ENCODE assay signal across 11 cellular contexts in genomic region chr4:77196866-77197265, GRCh38. TPM values are rescaled to one million over a fixed set of nuclear protein-coding genes. Genes with fewer than 3 reads are reported as not detected.
DNase-seq lines count a peak whose midpoint lies in the region; ATAC-seq and TF ChIP-seq lines count a peak whose summit lies in the region.
"Had no signal": no experiment of that assay in that cellular context is flagged by ENCODE, and none has a peak within 500 bp of the region (broad histone marks: within the 10 kb centered on the region; RNA-seq: fewer than 3 reads in every experiment).

No MANE protein-coding gene starts in this region.

- no peak for TF ChIP-seq CTCF in GM12864 (IDR thresholded peaks at IDR 0.05; ENCODE audit: low read depth, low read length, missing control alignments)
- TF ChIP-seq CTCF in activated B cell treated with CpG ODN at 0.5 μM for 24 hours (IDR thresholded peaks at IDR 0.05): no peak

- POLR2A ChIA-PET in activated B cell treated with CpG ODN at 0.5 μM for 24 hours (lab: Charles Lee): interaction anchor here (1.1 to 6.2 kb wide), 3 partner anchors 10 to 42 kb away, joined by 3 to 126 read pairs (median 3); partner anchors contain the start of gene CCNG2

- no peak overlapping the region for H3K4me3 ChIP-seq in GM12864 (ENCODE audit: low read depth, low read length)
- H3K4me3 ChIP-seq: BLaER1 treated with 17β-estradiol and CSF1 and Interleukin-3, amounts not matched to agents 10 nM and 100 nM; cardiac muscle cell had no signal

- H3K27ac Mint-ChIP-seq in activated B cell treated with CpG ODN at 0.5 μM for 24 hours: peak overlapping the region; percentile 67
- H3K27ac Mint-ChIP-seq in stimulated activated effector memory CD8-positive, alpha-beta T cell treated with anti-CD3 and anti-CD28 coated beads, Interleukin-12 subunit alpha, Interleukin-12 subunit beta, amount 100 ng/mL, for 72 hours: no peak overlapping the region

- CTCF ChIA-PET in activated B cell treated with CpG ODN at 0.5 μM for 24 hours (lab: Charles Lee): interaction anchor here (1.0 to 1.4 kb wide), 4 partner anchors 76 to 145 kb away, joined by 3 to 5 read pairs (median 4); no protein-coding TSS in a partner anchor

- H3K4me1 Mint-ChIP-seq in activated B cell treated with CpG ODN at 0.5 μM for 24 hours: peaks cover 55% of the 10 kb centered on the region
- H3K4me1 Mint-ChIP-seq in stimulated activated effector memory CD8-positive, alpha-beta T cell treated with anti-CD3 and anti-CD28 coated beads, Interleukin-12 subunit alpha, Interleukin-12 subunit beta, amount 100 ng/mL, for 72 hours: peaks cover 11% of the 10 kb centered on the region

- DNase-seq in GM12864 (ENCODE audit: low read depth) (peak; percentile 37), activated B cell treated with CpG ODN at 0.5 μM for 24 hours (peak; percentile 20), iPS-NIHi11 (ENCODE audit: low spot score) (no peak), NCI-H2081 (lab: John Stamatoyannopoulos, UW) (no peak), NCI-H2227 treated with DMSO at 0.1 percent for 48 hours (lab: John Stamatoyannopoulos, UW) (no peak)
- no peak for DNase-seq in stimulated activated effector memory CD8-positive, alpha-beta T cell treated with anti-CD3 and anti-CD28 coated beads, Interleukin-12 subunit alpha, Interleukin-12 subunit beta, amount 100 ng/mL, for 72 hours (ENCODE audit: low spot score in 2 of 2)
- DNase-seq: T1000 had no signal

- no peaks in the 10 kb centered on the region for H3K36me3 Mint-ChIP-seq in activated B cell treated with CpG ODN at 0.5 μM for 24 hours (ENCODE audit: low read depth)
- peaks cover 7% of the 10 kb centered on the region for H3K36me3 Mint-ChIP-seq in stimulated activated effector memory CD8-positive, alpha-beta T cell treated with anti-CD3 and anti-CD28 coated beads, Interleukin-12 subunit alpha, Interleukin-12 subunit beta, amount 100 ng/mL, for 72 hours

- no peaks in the 10 kb centered on the region for H3K9me3 Mint-ChIP-seq in activated B cell treated with CpG ODN at 0.5 μM for 24 hours
- H3K9me3 Mint-ChIP-seq in stimulated activated effector memory CD8-positive, alpha-beta T cell treated with anti-CD3 and anti-CD28 coated beads, Interleukin-12 subunit alpha, Interleukin-12 subunit beta, amount 100 ng/mL, for 72 hours: no peaks in the 10 kb centered on the region

- no peak overlapping the region for H3K4me3 Mint-ChIP-seq in activated B cell treated with CpG ODN at 0.5 μM for 24 hours
- H3K4me3 Mint-ChIP-seq in stimulated activated effector memory CD8-positive, alpha-beta T cell treated with anti-CD3 and anti-CD28 coated beads, Interleukin-12 subunit alpha, Interleukin-12 subunit beta, amount 100 ng/mL, for 72 hours: no peak overlapping the region

- ATAC-seq in GM19452 (IDR thresholded peaks at IDR 0.05; ENCODE audit: unreplicated experiment) (peak; percentile 55), HG03135 (IDR thresholded peaks at IDR 0.05; ENCODE audit: unreplicated experiment) (peak; percentile 46), activated B cell treated with CpG ODN at 0.5 μM for 24 hours (ENCODE audit: low read depth) (peak; percentile 6)
- ATAC-seq in stimulated activated effector memory CD8-positive, alpha-beta T cell treated with anti-CD3 and anti-CD28 coated beads, Interleukin-12 subunit alpha, Interleukin-12 subunit beta, amount 100 ng/mL, for 72 hours: no peak

- no peaks in the 10 kb centered on the region for H3K27me3 Mint-ChIP-seq in activated B cell treated with CpG ODN at 0.5 μM for 24 hours

- intact Hi-C loops in activated B cell treated with CpG ODN at 0.5 μM for 24 hours (cut with micrococcal nuclease): no loop called here

RNA-seq across cellular contexts. Expression of gene CCNG2, which starts 39.9 kb away (rescaled TPM):
- 32.0 and 34.6 TPM in 2 replicates for total RNA-seq in activated B cell treated with CpG ODN at 0.5 μM for 24 hours

Comparison
In these comparisons a context has a peak if more than half of its experiments do, and no peak if none do; other contexts are left out.
1. DNase-seq: peak in GM12864 (single experiment) and activated B cell treated with CpG ODN at 0.5 μM for 24 hours (single experiment); none in iPS-NIHi11 (single experiment), stimulated activated effector memory CD8-positive, alpha-beta T cell treated with anti-CD3 and anti-CD28 coated beads, Interleukin-12 subunit alpha, Interleukin-12 subunit beta, amount 100 ng/mL, for 72 hours (0 of 2), NCI-H2081 (0 of 2) and NCI-H2227 treated with DMSO at 0.1 percent for 48 hours (single experiment).